1 cellular context compared by ENCODE assay signal in genomic region chr17:20009052-20009301, GRCh38.
TF ChIP-seq lines count a peak whose summit lies in the region.

No MANE protein-coding gene starts in this region.

TF ChIP-seq in HepG2, 621 proteins besides CTCF, POLR2A, EP300 and RAD21 (continued from another document):
- 0 out of 2 replicates have a peak, but pooled peaks have one; percentile 48 for TF ChIP-seq MAZ (IDR thresholded peaks at IDR 0.05; ENCODE audit: borderline replicate concordance, low read depth, low read length)
- TF ChIP-seq MAZ (CRISPR knock-in tag; IDR thresholded peaks at IDR 0.05; ENCODE audit: low read depth): no peak
